14 cellular contexts compared by ENCODE assay signal in genomic region chr5:90014420-90014819, GRCh38.
DNase-seq lines count a peak whose midpoint lies in the region; ATAC-seq and TF ChIP-seq lines count a peak whose summit lies in the region.
"Had no signal": no experiment of that assay in that cellular context is flagged by ENCODE, and none has a peak within 500 bp of the region (broad histone marks: within the 10 kb centered on the region; RNA-seq: fewer than 3 reads in every experiment).

No MANE protein-coding gene starts in this region.

- H3K9me3 Mint-ChIP-seq in activated T-helper 2 cell treated with anti-CD3 and anti-CD28 coated beads, Interferon-gamma antibody, Interleukin-2, Interleukin-4, amounts not matched to agents 10 μg/mL and 5 μg/mL and 100 μg/mL, durations not matched to agents 14 hours and 24 hours and 36 hours = no peaks in the 10 kb centered on the region
- H3K9me3 Mint-ChIP-seq in activated T-cell treated with anti-CD3 and anti-CD28 coated beads, Interleukin-2, amount 50 U/mL, for 4 hours = peaks cover 8% of the 10 kb centered on the region
- H3K9me3 Mint-ChIP-seq in activated CD4-positive, alpha-beta T cell treated with anti-CD3 and anti-CD28 coated beads for 36 hours (ENCODE audit: low read depth) = no peaks in the 10 kb centered on the region

- H3K36me3 Mint-ChIP-seq in activated T-helper 2 cell treated with anti-CD3 and anti-CD28 coated beads, Interferon-gamma antibody, Interleukin-2, Interleukin-4, amounts not matched to agents 10 μg/mL and 5 μg/mL and 100 μg/mL, durations not matched to agents 14 hours and 24 hours and 36 hours (ENCODE audit: low read depth) = no peaks in the 10 kb centered on the region
- H3K36me3 Mint-ChIP-seq in activated T-cell treated with anti-CD3 and anti-CD28 coated beads, Interleukin-2, amount 50 U/mL, for 4 hours (ENCODE audit: insufficient read depth) = no peaks in the 10 kb centered on the region
- no peaks in the 10 kb centered on the region for H3K36me3 Mint-ChIP-seq in activated CD4-positive, alpha-beta T cell treated with anti-CD3 and anti-CD28 coated beads for 36 hours (ENCODE audit: low read depth)

- no peak for TF ChIP-seq POLR2A in testis (IDR thresholded peaks at IDR 0.05)

- H3K27me3 ChIP-seq in testis = no peaks in the 10 kb centered on the region
- H3K27me3 ChIP-seq: heart left ventricle, MG63 had no signal

- ATAC-seq in GM19372 (IDR thresholded peaks at IDR 0.05; ENCODE audit: low read depth, unreplicated experiment) = peak; percentile 75
- ATAC-seq in HG02642 (IDR thresholded peaks at IDR 0.05; ENCODE audit: poor library complexity, unreplicated experiment) = peak; percentile 92
- ATAC-seq in HG03378 (IDR thresholded peaks at IDR 0.05; ENCODE audit: unreplicated experiment) = peak; percentile 80
- ATAC-seq in activated T-cell treated with anti-CD3 and anti-CD28 coated beads, Interleukin-2, amount 50 U/mL, for 4 hours = no peak
- ATAC-seq in activated CD4-positive, alpha-beta T cell treated with anti-CD3 and anti-CD28 coated beads for 36 hours = no peak
- ATAC-seq: heart left ventricle had no signal

- no peaks in the 10 kb centered on the region for H3K4me1 ChIP-seq in testis

- intact Hi-C loops in activated T-helper 2 cell treated with anti-CD3 and anti-CD28 coated beads, Interferon-gamma antibody, Interleukin-2, Interleukin-4, amounts not matched to agents 10 μg/mL and 5 μg/mL and 100 μg/mL, durations not matched to agents 14 hours and 24 hours and 36 hours (cut with micrococcal nuclease) = no loop called here
- intact Hi-C loops in testis (cut with DNase I; ENCODE audit: low total_unique reads) = no loop called here
- intact Hi-C loops in activated CD4-positive, alpha-beta T cell treated with anti-CD3 and anti-CD28 coated beads for 36 hours (cut with DNase I, micrococcal nuclease) = no loop called here

- no peak for TF ChIP-seq CTCF in GM12865 (IDR thresholded peaks at IDR 0.05; ENCODE audit: insufficient read depth, low read depth, low read length, missing control alignments)
- no peak for TF ChIP-seq CTCF in testis (IDR thresholded peaks at IDR 0.05)

- H3K27ac ChIP-seq in testis = no peak overlapping the region

- no peaks in the 10 kb centered on the region for H3K36me3 ChIP-seq in testis (ENCODE audit: low read depth, missing control alignments)
- H3K36me3 ChIP-seq: heart left ventricle, MG63 had no signal

- H3K27me3 Mint-ChIP-seq in activated T-helper 2 cell treated with anti-CD3 and anti-CD28 coated beads, Interferon-gamma antibody, Interleukin-2, Interleukin-4, amounts not matched to agents 10 μg/mL and 5 μg/mL and 100 μg/mL, durations not matched to agents 14 hours and 24 hours and 36 hours (ENCODE audit: low read depth) = no peaks in the 10 kb centered on the region
- no peaks in the 10 kb centered on the region for H3K27me3 Mint-ChIP-seq in activated T-cell treated with anti-CD3 and anti-CD28 coated beads, Interleukin-2, amount 50 U/mL, for 4 hours (ENCODE audit: low read depth)
- no peaks in the 10 kb centered on the region for H3K27me3 Mint-ChIP-seq in activated CD4-positive, alpha-beta T cell treated with anti-CD3 and anti-CD28 coated beads for 36 hours
- H3K27me3 Mint-ChIP-seq: progenitor cell of endocrine pancreas had no signal

- no peaks in the 10 kb centered on the region for H3K9me3 ChIP-seq in testis
- H3K9me3 ChIP-seq: heart left ventricle, MG63 had no signal

- no peak overlapping the region for H3K27ac Mint-ChIP-seq in activated T-helper 2 cell treated with anti-CD3 and anti-CD28 coated beads, Interferon-gamma antibody, Interleukin-2, Interleukin-4, amounts not matched to agents 10 μg/mL and 5 μg/mL and 100 μg/mL, durations not matched to agents 14 hours and 24 hours and 36 hours
- no peak overlapping the region for H3K27ac Mint-ChIP-seq in activated CD4-positive, alpha-beta T cell treated with anti-CD3 and anti-CD28 coated beads for 36 hours
- H3K27ac Mint-ChIP-seq: progenitor cell of endocrine pancreas had no signal

- CTCF ChIA-PET in activated CD4-positive, alpha-beta T cell treated with anti-CD3 and anti-CD28 coated beads for 36 hours (lab: Charles Lee) = no interaction called here

- no peak overlapping the region for H3K4me3 ChIP-seq in GM12865 (ENCODE audit: low read depth, low read length)
- no peak overlapping the region for H3K4me3 ChIP-seq in testis
- H3K4me3 ChIP-seq: heart left ventricle, lung, MG63 had no signal

- DNase-seq in GM12865 (ENCODE audit: low read depth) = peak; percentile 84
- no peak for DNase-seq in activated T-helper 2 cell treated with anti-CD3 and anti-CD28 coated beads, Interferon-gamma antibody, Interleukin-2, Interleukin-4, amounts not matched to agents 10 μg/mL and 5 μg/mL and 100 μg/mL, durations not matched to agents 14 hours and 24 hours and 36 hours (ENCODE audit: low spot score)
- DNase-seq in activated T-cell treated with anti-CD3 and anti-CD28 coated beads, Interleukin-2, amount 50 U/mL, for 4 hours = no peak
- no peak for DNase-seq in testis
- no peak for DNase-seq in activated CD4-positive, alpha-beta T cell treated with anti-CD3 and anti-CD28 coated beads for 36 hours
- DNase-seq: activated CD4-positive, alpha-beta T cell treated with anti-CD3 and anti-CD28 coated beads, Interleukin-2, amount 50 U/mL, for 48 hours; heart left ventricle; MG63; NCI-H526 had no signal

- H3K4me1 Mint-ChIP-seq in activated T-helper 2 cell treated with anti-CD3 and anti-CD28 coated beads, Interferon-gamma antibody, Interleukin-2, Interleukin-4, amounts not matched to agents 10 μg/mL and 5 μg/mL and 100 μg/mL, durations not matched to agents 14 hours and 24 hours and 36 hours (ENCODE audit: low read depth) = no peaks in the 10 kb centered on the region
- H3K4me1 Mint-ChIP-seq in activated T-cell treated with anti-CD3 and anti-CD28 coated beads, Interleukin-2, amount 50 U/mL, for 4 hours (ENCODE audit: low read depth) = no peaks in the 10 kb centered on the region
- no peaks in the 10 kb centered on the region for H3K4me1 Mint-ChIP-seq in activated CD4-positive, alpha-beta T cell treated with anti-CD3 and anti-CD28 coated beads for 36 hours

- H3K4me3 Mint-ChIP-seq in activated T-helper 2 cell treated with anti-CD3 and anti-CD28 coated beads, Interferon-gamma antibody, Interleukin-2, Interleukin-4, amounts not matched to agents 10 μg/mL and 5 μg/mL and 100 μg/mL, durations not matched to agents 14 hours and 24 hours and 36 hours (ENCODE audit: low read depth) = no peak overlapping the region
- H3K4me3 Mint-ChIP-seq in activated T-cell treated with anti-CD3 and anti-CD28 coated beads, Interleukin-2, amount 50 U/mL, for 4 hours = no peak overlapping the region
- H3K4me3 Mint-ChIP-seq in activated CD4-positive, alpha-beta T cell treated with anti-CD3 and anti-CD28 coated beads for 36 hours = no peak overlapping the region

- POLR2A ChIA-PET in activated CD4-positive, alpha-beta T cell treated with anti-CD3 and anti-CD28 coated beads for 36 hours (lab: Charles Lee) = no interaction called here

Comparison
In these comparisons a context has a peak if more than half of its experiments do, and no peak if none do; other contexts are left out.
1. ATAC-seq: peak in GM19372 (single experiment), HG02642 (single experiment) and HG03378 (single experiment); none in activated T-cell treated with anti-CD3 and anti-CD28 coated beads, Interleukin-2, amount 50 U/mL, for 4 hours (0 of 2) and activated CD4-positive, alpha-beta T cell treated with anti-CD3 and anti-CD28 coated beads for 36 hours (single experiment).